ENCODE assay signal across 1 cellular context in genomic region chr17:4110152-4110551, GRCh38.
TF ChIP-seq lines count a peak whose summit lies in the region.

No MANE protein-coding gene starts in this region.

TF ChIP-seq in SK-N-SH treated with all-trans-retinoic acid at 6 μM for 48 hours, 23 proteins besides CTCF, POLR2A, EP300 and RAD21 (continued from another document):
- TF ChIP-seq CREB5 (CRISPR knock-in tag; IDR thresholded peaks at IDR 0.05; ENCODE audit: low read depth) (no peak), PPARA (CRISPR knock-in tag; IDR thresholded peaks at IDR 0.05; ENCODE audit: borderline replicate concordance) (no peak), OSR1 (CRISPR knock-in tag; IDR thresholded peaks at IDR 0.05) (no peak), SNAI2 (CRISPR knock-in tag; IDR thresholded peaks at IDR 0.05) (no peak), GLIS3 (CRISPR knock-in tag; IDR thresholded peaks at IDR 0.05) (no peak), CSDC2 (CRISPR knock-in tag; IDR thresholded peaks at IDR 0.05) (no peak)
